1 cellular context compared by ENCODE assay signal in the genomic region with DNA sequence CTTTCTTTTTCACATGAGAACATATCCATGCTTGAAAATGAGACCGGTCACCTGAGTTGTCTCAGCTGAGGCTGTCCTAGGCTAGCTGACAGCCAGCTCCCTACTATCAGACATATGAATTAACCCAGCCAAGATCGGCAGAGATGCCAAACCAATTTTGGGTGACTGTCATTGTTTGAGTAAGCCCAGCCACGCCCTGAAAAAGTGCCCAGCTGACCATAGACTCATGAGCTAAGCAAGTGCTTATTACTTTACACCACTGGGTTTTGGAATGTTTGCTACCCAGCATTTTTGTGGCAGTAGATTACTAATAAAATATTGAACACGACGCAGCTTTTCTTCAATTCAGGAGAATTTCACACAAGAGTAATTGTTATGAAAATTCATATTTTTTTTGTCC.
TF ChIP-seq lines count a peak whose summit lies in the region.

No MANE protein-coding gene starts in this region.

TF ChIP-seq in HepG2, 621 proteins besides CTCF, POLR2A, EP300 and RAD21 (continued from another document):
- TF ChIP-seq ZNF572 (CRISPR knock-in tag; IDR thresholded peaks at IDR 0.05): no peak
- TF ChIP-seq RFX1 (IDR thresholded peaks at IDR 0.05): no peak
